ENCODE assay signal across 13 cellular contexts in the genomic region with DNA sequence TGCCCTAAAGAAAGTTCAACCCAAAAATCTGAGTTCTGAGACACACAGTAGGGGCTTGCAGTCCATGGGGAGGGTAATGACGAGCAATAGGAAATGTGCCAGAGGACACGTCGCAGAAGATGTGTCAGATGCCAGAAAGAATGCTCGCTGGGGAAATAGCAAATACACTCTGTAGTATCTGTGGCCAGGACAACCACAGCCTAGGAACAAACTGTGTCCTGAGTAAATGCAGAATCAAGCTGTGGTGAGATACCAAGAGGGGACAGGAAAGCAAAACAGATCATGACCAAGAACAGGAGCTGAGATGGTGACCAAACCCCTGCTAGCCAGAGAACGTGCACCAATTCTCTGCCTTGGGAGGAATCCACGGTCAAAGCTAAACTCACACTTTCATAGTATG. TPM values are rescaled to one million over a fixed set of nuclear protein-coding genes. Genes with fewer than 3 reads are reported as not detected.
DNase-seq lines count a peak whose midpoint lies in the region; ATAC-seq, FAIRE-seq and TF ChIP-seq lines count a peak whose summit lies in the region.
"Had no signal": no experiment of that assay in that cellular context is flagged by ENCODE, and none has a peak within 500 bp of the region (broad histone marks: within the 10 kb centered on the region; RNA-seq: fewer than 3 reads in every experiment).

No MANE protein-coding gene starts in this region.

- H3K9me3 ChIP-seq in prostate gland = no peaks in the 10 kb centered on the region
- H3K9me3 ChIP-seq: Peyer's patch, psoas muscle had no signal

- FAIRE-seq in GM18507 (lab: Jason Lieb, UNC) = peak; percentile 75

- H3K27ac ChIP-seq in prostate gland (peak overlapping the region; percentile 58 to 96), caudate nucleus (ENCODE audit: low read depth, low read length) (no peak overlapping the region)
- H3K27ac ChIP-seq: esophagus squamous epithelium, psoas muscle, VCaP had no signal

- in situ Hi-C loops in astrocyte of the spinal cord (cut with HindIII; ENCODE audit: low sequenced_read_pairs) = no loop called here

- no peaks in the 10 kb centered on the region for H3K36me3 ChIP-seq in prostate gland
- H3K36me3 ChIP-seq: esophagus squamous epithelium, Peyer's patch had no signal

- 59% methylated on average over 6 of the region's 6 CpGs for WGBS in prostate gland

- no peak for TF ChIP-seq POLR2A in prostate gland (IDR thresholded peaks at IDR 0.05)

- TF ChIP-seq CTCF in astrocyte of the spinal cord (IDR thresholded peaks at IDR 0.05; ENCODE audit: low read depth, low read length) = no peak
- TF ChIP-seq CTCF in prostate gland (IDR thresholded peaks at IDR 0.05) = no peak

- H3K4me3 ChIP-seq in astrocyte of the spinal cord (ENCODE audit: low read depth, low read length) (no peak overlapping the region), prostate gland (no peak overlapping the region)
- H3K4me3 ChIP-seq: esophagus squamous epithelium, Peyer's patch, psoas muscle had no signal

- peaks cover 18% of the 10 kb centered on the region for H3K4me1 ChIP-seq in prostate gland (replicated peaks)
- H3K4me1 ChIP-seq: psoas muscle had no signal

- ATAC-seq in HG02938 (IDR thresholded peaks at IDR 0.05; ENCODE audit: unreplicated experiment) (peak; percentile 72), HG02840 (IDR thresholded peaks at IDR 0.05; ENCODE audit: low FRiP score, unreplicated experiment) (no peak)
- ATAC-seq: left colon had no signal

- intact Hi-C loops in prostate gland (cut with DNase I) = no loop called here

- H3K27me3 ChIP-seq in prostate gland (replicated peaks; ENCODE audit: insufficient read depth) = no peaks in the 10 kb centered on the region
- H3K27me3 ChIP-seq: esophagus squamous epithelium, Peyer's patch had no signal

- DNase-seq in GM18507 (ENCODE audit: extremely low spot score, insufficient read length, low read depth) (no peak), astrocyte of the spinal cord (ENCODE audit: low read depth, low spot score) (peak; percentile 38), prostate gland (ENCODE audit: low spot score) (peak; percentile 42), OCI-M2 (lab: John Stamatoyannopoulos, UW; ENCODE audit: unreplicated experiment) (no peak), caudate nucleus (lab: John Stamatoyannopoulos, UW) (no peak)
- DNase-seq: DND-41, esophagus squamous epithelium, psoas muscle had no signal

RNA-seq across cellular contexts. Expression of gene CRACR2A, which starts 9.1 kb away (rescaled TPM):
- total RNA-seq in prostate gland = 10 to 100 TPM; 21.6 to 39.1 TPM

Comparison
In these comparisons a context has a peak if more than half of its experiments do, and no peak if none do; other contexts are left out.
1. DNase-seq: peak in astrocyte of the spinal cord (single experiment) and prostate gland (single experiment); none in GM18507 (single experiment), OCI-M2 (single experiment) and caudate nucleus (0 of 61).